10 cellular contexts compared by ENCODE assay signal in the genomic region with DNA sequence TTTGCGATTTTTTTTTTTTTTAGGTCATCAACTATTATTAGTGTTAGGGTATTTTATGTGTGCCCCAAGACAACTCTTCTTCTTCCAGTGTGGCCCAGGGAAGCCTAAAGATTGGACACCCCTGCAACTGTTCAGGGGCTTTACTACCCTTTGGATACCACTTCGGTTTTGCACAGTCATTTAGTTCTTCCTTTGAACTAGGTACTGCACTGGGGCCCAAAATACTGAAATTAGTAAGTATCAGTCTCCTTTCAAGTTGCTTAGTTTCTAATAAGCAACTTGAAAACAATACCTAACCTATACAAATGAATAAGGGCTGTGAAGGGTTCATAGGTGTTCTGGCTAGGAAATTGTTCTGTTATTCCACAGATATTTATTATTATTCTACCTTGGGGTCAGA. TPM values are rescaled to one million over a fixed set of nuclear protein-coding genes. Genes with fewer than 3 reads are reported as not detected.
DNase-seq lines count a peak whose midpoint lies in the region; ATAC-seq and TF ChIP-seq lines count a peak whose summit lies in the region.
"Had no signal": no experiment of that assay in that cellular context is flagged by ENCODE, and none has a peak within 500 bp of the region (broad histone marks: within the 10 kb centered on the region; RNA-seq: fewer than 3 reads in every experiment).

No MANE protein-coding gene starts in this region.

- no peak overlapping the region for H3K14ac ChIP-seq in mesenchymal stem cell (ENCODE audit: low read length in 2 of 2)

- no peak overlapping the region for H3K23ac ChIP-seq in mesenchymal stem cell (ENCODE audit: low read length in 2 of 2)

- H3K9me2 ChIP-seq in OCI-LY7 (ENCODE audit: insufficient read depth, low read length), result no peaks in the 10 kb centered on the region

- no peak overlapping the region for H2BK120ac ChIP-seq in mesenchymal stem cell (ENCODE audit: low read depth, low read length)

- no peak overlapping the region for H2BK15ac ChIP-seq in mesenchymal stem cell (ENCODE audit: low read depth, poor library complexity, severe bottlenecking)

- H3K4ac ChIP-seq in mesenchymal stem cell (ENCODE audit: low read depth in 1 of 2, low read length in 2 of 2), result no peak overlapping the region

- H3K18ac ChIP-seq in mesenchymal stem cell (ENCODE audit: low read depth in 1 of 2, low read length in 2 of 2), result no peak overlapping the region

- peak; percentile 91 for ATAC-seq in GM19025 (IDR thresholded peaks at IDR 0.05; ENCODE audit: low read depth, unreplicated experiment)
- peak; percentile 91 for ATAC-seq in GM21786 (IDR thresholded peaks at IDR 0.05; ENCODE audit: unreplicated experiment)
- peak; percentile 96 for ATAC-seq in HG03159 (IDR thresholded peaks at IDR 0.05; ENCODE audit: unreplicated experiment)

- H3K4me2 ChIP-seq in OCI-LY7 (ENCODE audit: low read length), result no peak overlapping the region
- no peak overlapping the region for H3K4me2 ChIP-seq in mesenchymal stem cell (ENCODE audit: low read length, poor library complexity, severe bottlenecking)

- no peak overlapping the region for H3K27ac ChIP-seq in OCI-LY7 (ENCODE audit: low read depth, low read length, poor library complexity, severe bottlenecking)
- no peak overlapping the region for H3K27ac ChIP-seq in mesenchymal stem cell (ENCODE audit: low read length, poor library complexity, severe bottlenecking)

- TF ChIP-seq CTCF in GM10248 (IDR thresholded peaks at IDR 0.05; ENCODE audit: control extremely low read depth, extremely low read depth, low read depth, missing control alignments) (no peak), OCI-LY7 (conservative IDR thresholded peaks at IDR 0.05; ENCODE audit: low read length) (no peak)

- DNase-seq in GM10248 (ENCODE audit: extremely low spot score), result peak; percentile 14
- no peak for DNase-seq in OCI-LY7 (ENCODE audit: low spot score)
- no peak for DNase-seq in NCI-H69 (lab: John Stamatoyannopoulos, UW)
- DNase-seq in stimulated activated CD4-positive, alpha-beta T cell treated with anti-CD3 and anti-CD28 coated beads, Interleukin-4, amount 100 ng/mL, for 24 hours, result no peak
- DNase-seq in mesenchymal stem cell, result no peak
- DNase-seq: naive B cell, NCI-H510A had no signal

- POLR2A ChIA-PET in GM10248 (lab: Yijun Ruan, JAX) (no interaction called here), OCI-LY7 (lab: Charles Lee) (interaction anchor here (0.6 to 1.4 kb wide), 3 partner anchors 10 to 836 kb away, joined by 3 to 5 read pairs (median 4); no protein-coding TSS in a partner anchor)

- no peak overlapping the region for H2AK5ac ChIP-seq in mesenchymal stem cell (ENCODE audit: low read length, severe bottlenecking)

- CTCF ChIA-PET in GM10248 (lab: Yijun Ruan, JAX), result interaction anchor here (1.0 to 1.7 kb wide), 2 partner anchors 11 to 669 kb away, joined by 3 to 6 read pairs; no protein-coding TSS in a partner anchor
- CTCF ChIA-PET in OCI-LY7 (lab: Charles Lee; ENCODE audit: unreplicated experiment), result no interaction called here

- no peaks in the 10 kb centered on the region for H3K79me2 ChIP-seq in OCI-LY7 (ENCODE audit: insufficient read depth, low read depth, low read length)

- H3K9me3 ChIP-seq in OCI-LY7 (ENCODE audit: low read length), result no peaks in the 10 kb centered on the region
- no peaks in the 10 kb centered on the region for H3K9me3 ChIP-seq in mesenchymal stem cell (ENCODE audit: control insufficient read depth, low read length)

- intact Hi-C loops in OCI-LY7 (cut with micrococcal nuclease; ENCODE audit: unreplicated experiment), result loop anchor here (10.0 kb wide), 1 partner anchor 291 kb away; no protein-coding TSS in a partner anchor

- H3K79me1 ChIP-seq in mesenchymal stem cell (replicated peaks; ENCODE audit: low read length, poor library complexity, severe bottlenecking), result no peaks in the 10 kb centered on the region

- H2BK5ac ChIP-seq in mesenchymal stem cell (ENCODE audit: low read depth, low read length, poor library complexity, severe bottlenecking), result no peak overlapping the region

- H3K36me3 ChIP-seq in OCI-LY7 (ENCODE audit: insufficient read depth, low read length), result peaks cover 8% of the 10 kb centered on the region; the same call in 1 of the 2 replicates
- H3K36me3 ChIP-seq in mesenchymal stem cell (ENCODE audit: control insufficient read depth in 1 of 2, insufficient read depth in 2 of 2, low read depth in 1 of 2, low read length in 2 of 2), result peaks cover 0 to 20% of the 10 kb centered on the region in 2 experiments

- H3K4me1 ChIP-seq in OCI-LY7 (ENCODE audit: insufficient read depth, low read length, poor library complexity, severe bottlenecking) (no peaks in the 10 kb centered on the region), mesenchymal stem cell (ENCODE audit: control insufficient read depth, insufficient read depth, low read depth, low read length) (no peaks in the 10 kb centered on the region)

- H2AFZ ChIP-seq in OCI-LY7 (ENCODE audit: low read length) (no peak overlapping the region), mesenchymal stem cell (ENCODE audit: low read depth, low read length) (no peak overlapping the region)

- no peak overlapping the region for H3K9ac ChIP-seq in mesenchymal stem cell (ENCODE audit: low read length)

- BruUV-seq in OCI-LY7 (replicated peaks; lab: Mats Ljungman, UMichigan), result no TSS peak

- no peak overlapping the region for H4K8ac ChIP-seq in mesenchymal stem cell (ENCODE audit: low read length)

- no peaks in the 10 kb centered on the region for H3K27me3 ChIP-seq in mesenchymal stem cell (ENCODE audit: control insufficient read depth in 1 of 2, insufficient read depth in 1 of 2, low read length in 2 of 2)

- WGBS in mesenchymal stem cell, result no CpG with 5 or more reads among the region's 2 CpGs

- H3K4me3 ChIP-seq in OCI-LY7 (ENCODE audit: low read depth, low read length, poor library complexity, severe bottlenecking) (no peak overlapping the region), mesenchymal stem cell (ENCODE audit: insufficient read depth in 1 of 2, low read depth in 1 of 2, low read length in 2 of 2) (no peak overlapping the region)

- no peak overlapping the region for H2BK12ac ChIP-seq in mesenchymal stem cell (ENCODE audit: low read length in 2 of 2)

- no peak overlapping the region for H4K91ac ChIP-seq in mesenchymal stem cell (ENCODE audit: low read length)

- no peaks in the 10 kb centered on the region for H4K20me1 ChIP-seq in OCI-LY7 (ENCODE audit: insufficient read depth, low read length)

RNA-seq across cellular contexts. Expression of gene CWC27, which starts 45.3 kb away (rescaled TPM):
- total RNA-seq in OCI-LY7 (2014; rRNA removed; shearing (Covaris generic)), result 15.4 and 18.8 TPM in 2 replicates
- 33.1 and 34.4 TPM in 2 replicates for total RNA-seq in OCI-LY7 (2022)
- polyA plus RNA-seq in mesenchymal stem cell (2013, experiment 1 of 2), result 36.5 TPM
- 37.2 TPM for polyA plus RNA-seq in mesenchymal stem cell (2013, experiment 2 of 2)

RNA-seq across cellular contexts. Expression of gene SREK1IP1, which starts 45.6 kb away (rescaled TPM):
- total RNA-seq in OCI-LY7 (2014; rRNA removed; shearing (Covaris generic)), result 4.8 and 9.6 TPM in 2 replicates
- 23.0 and 30.7 TPM in 2 replicates for total RNA-seq in OCI-LY7 (2022)
- 20.4 TPM for polyA plus RNA-seq in mesenchymal stem cell (2013, experiment 1 of 2)
- 22.4 TPM for polyA plus RNA-seq in mesenchymal stem cell (2013, experiment 2 of 2)
